Comparison of ENCODE assay signal across 1 cellular context in the genomic region with DNA sequence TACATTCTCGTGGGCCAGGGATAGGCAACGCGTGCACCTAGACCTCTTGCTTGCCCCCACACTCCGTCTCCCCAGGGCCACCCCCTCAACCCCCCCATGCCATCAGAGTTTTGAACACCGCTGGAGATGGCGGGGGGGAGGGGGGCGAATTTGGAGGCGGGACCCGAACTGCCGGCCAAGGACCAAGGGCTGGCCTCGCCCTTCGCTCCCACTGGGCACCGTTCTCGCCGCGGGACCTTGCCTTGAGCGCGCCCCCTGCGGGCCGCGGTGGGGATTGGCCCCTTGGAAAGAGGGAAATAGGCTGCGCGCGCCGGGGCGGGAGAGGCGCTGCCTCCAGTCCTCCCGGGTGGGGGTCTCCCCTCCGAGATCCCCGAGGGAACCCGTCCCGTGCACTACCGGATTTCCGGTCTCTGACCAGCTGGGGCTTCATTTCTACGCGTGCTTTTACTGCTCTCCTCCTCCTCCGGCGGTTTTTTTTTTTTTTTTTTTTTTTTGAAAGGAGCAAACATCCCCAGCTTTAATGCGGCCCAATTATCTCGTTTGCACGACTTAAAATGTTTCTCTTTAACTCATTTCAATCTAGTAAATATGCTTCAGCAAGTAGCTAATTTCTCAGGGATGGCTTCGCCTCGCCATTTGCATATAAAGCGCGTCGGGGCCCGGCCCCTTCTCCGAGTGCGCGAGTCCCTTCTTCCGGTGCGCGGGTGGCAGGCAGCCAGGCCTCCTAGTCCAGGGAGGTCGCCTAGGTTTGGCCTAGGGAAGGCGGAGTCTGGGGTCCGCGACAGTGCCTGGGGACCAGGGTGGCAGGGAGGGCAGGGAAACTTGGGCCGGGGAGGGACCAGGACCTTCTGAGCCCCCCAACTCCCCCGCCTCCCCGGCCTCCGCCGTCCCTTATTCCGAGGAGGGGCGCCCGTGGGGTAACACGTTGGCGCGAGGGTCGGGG.
TF ChIP-seq lines count a peak whose summit lies in the region.

No MANE protein-coding gene starts in this region.

TF ChIP-seq in HepG2, 621 proteins besides CTCF, POLR2A, EP300 and RAD21 (continued from another document and continues in another):
- TF ChIP-seq, protein P1, sequence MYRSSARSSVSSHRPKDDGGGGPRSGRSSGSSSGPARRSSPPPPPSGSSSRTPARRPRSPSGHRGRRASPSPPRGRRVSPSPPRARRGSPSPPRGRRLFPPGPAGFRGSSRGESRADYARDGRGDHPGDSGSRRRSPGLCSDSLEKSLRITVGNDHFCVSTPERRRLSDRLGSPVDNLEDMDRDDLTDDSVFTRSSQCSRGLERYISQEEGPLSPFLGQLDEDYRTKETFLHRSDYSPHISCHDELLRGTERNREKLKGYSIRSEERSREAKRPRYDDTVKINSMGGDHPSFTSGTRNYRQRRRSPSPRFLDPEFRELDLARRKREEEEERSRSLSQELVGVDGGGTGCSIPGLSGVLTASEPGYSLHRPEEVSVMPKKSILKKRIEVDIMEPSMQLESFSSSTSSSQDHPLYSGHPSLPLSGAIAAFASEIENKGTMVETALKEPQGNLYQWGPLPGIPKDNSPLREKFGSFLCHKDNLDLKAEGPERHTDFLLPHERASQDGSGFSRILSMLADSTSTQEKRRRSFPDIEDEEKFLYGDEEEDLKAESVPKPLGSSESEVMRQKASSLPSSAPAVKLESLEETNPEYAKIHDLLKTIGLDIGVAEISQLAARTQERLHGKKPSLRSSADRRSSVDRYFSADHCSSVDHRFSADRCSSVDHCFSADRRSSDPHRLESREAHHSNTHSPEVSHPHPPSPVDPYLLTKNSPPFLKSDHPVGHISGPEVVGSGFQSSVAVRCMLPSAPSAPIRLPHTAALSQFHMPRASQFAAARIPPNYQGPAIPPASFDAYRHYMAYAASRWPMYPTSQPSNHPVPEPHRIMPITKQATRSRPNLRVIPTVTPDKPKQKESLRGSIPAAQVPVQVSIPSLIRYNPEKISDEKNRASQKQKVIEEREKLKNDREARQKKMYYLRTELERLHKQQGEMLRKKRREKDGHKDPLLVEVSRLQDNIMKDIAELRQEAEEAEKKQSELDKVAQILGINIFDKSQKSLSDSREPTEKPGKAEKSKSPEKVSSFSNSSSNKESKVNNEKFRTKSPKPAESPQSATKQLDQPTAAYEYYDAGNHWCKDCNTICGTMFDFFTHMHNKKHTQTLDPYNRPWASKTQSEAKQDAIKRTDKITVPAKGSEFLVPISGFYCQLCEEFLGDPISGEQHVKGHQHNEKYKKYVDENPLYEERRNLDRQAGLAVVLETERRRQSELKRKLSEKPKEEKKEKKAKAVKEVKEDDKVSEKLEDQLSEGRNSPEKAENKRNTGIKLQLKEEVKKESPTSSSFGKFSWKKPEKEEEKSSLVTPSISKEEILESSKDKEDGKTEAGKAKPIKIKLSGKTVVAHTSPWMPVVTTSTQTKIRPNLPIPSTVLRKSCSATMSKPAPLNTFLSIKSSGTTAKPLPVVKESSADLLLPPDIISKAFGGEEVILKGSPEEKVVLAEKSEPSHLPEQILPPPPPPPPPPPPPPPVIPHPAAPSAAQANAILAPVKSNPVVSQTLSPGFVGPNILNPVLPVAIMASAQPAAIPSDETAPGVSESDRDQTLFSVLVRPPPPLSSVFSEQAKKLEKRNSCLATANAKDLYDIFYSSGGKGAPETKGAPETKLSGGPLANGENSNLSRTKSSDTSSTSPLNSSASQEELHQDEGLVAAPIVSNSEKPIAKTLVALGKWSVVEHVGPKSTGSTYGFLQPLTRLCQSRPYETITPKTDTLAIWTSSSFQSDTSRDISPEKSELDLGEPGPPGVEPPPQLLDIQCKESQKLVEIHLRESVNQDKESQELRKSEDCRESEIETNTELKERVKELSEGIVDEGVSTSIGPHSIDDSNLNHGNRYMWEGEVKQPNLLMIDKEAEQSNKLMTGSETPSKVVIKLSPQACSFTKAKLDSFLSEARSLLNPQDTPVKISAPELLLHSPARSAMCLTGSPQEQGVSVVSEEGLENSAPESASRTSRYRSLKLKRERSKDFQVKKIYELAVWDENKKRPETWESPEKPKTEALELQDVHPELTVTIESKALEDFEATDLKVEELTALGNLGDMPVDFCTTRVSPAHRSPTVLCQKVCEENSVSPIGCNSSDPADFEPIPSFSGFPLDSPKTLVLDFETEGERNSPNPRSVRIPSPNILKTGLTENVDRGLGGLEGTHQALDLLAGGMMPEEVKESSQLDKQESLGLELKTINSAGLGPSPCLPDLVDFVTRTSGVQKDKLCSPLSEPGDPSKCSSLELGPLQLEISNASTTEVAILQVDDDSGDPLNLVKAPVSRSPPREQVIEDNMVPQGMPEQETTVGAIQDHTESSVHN (CRISPR knock-in tag; IDR thresholded peaks at IDR 0.05): no peak
- TF ChIP-seq, protein P2, sequence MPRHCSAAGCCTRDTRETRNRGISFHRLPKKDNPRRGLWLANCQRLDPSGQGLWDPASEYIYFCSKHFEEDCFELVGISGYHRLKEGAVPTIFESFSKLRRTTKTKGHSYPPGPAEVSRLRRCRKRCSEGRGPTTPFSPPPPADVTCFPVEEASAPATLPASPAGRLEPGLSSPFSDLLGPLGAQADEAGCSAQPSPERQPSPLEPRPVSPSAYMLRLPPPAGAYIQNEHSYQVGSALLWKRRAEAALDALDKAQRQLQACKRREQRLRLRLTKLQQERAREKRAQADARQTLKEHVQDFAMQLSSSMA (CRISPR knock-in tag; IDR thresholded peaks at IDR 0.05): 0 out of 2 replicates have a peak, but pooled peaks have one; percentile 21
- TF ChIP-seq RARA (CRISPR knock-in tag; IDR thresholded peaks at IDR 0.05) (no peak), GABPB1 (CRISPR knock-in tag; IDR thresholded peaks at IDR 0.05) (peak; percentile 70; the same call in 1 of the 2 replicates), STAG1 (CRISPR knock-in tag; IDR thresholded peaks at IDR 0.05) (peak; percentile 66), ZBTB42 (CRISPR knock-in tag; IDR thresholded peaks at IDR 0.05) (no peak), RFXANK (CRISPR knock-in tag; IDR thresholded peaks at IDR 0.05) (no peak), NFE2 (CRISPR knock-in tag; IDR thresholded peaks at IDR 0.05) (no peak), ZNF557 (CRISPR knock-in tag; IDR thresholded peaks at IDR 0.05) (no peak), ZNF850 (CRISPR knock-in tag; conservative IDR thresholded peaks at IDR 0.05) (no peak), TAF15 (IDR thresholded peaks at IDR 0.05; ENCODE audit: low read depth, low read length, poor library complexity, severe bottlenecking) (no peak), ZNF879 (CRISPR knock-in tag; IDR thresholded peaks at IDR 0.05) (no peak)
- TF ChIP-seq, protein P3, sequence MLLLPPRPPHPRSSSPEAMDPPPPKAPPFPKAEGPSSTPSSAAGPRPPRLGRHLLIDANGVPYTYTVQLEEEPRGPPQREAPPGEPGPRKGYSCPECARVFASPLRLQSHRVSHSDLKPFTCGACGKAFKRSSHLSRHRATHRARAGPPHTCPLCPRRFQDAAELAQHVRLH (CRISPR knock-in tag; IDR thresholded peaks at IDR 0.05; ENCODE audit: borderline replicate concordance, low read depth): no peak
- TF ChIP-seq, protein P4, sequence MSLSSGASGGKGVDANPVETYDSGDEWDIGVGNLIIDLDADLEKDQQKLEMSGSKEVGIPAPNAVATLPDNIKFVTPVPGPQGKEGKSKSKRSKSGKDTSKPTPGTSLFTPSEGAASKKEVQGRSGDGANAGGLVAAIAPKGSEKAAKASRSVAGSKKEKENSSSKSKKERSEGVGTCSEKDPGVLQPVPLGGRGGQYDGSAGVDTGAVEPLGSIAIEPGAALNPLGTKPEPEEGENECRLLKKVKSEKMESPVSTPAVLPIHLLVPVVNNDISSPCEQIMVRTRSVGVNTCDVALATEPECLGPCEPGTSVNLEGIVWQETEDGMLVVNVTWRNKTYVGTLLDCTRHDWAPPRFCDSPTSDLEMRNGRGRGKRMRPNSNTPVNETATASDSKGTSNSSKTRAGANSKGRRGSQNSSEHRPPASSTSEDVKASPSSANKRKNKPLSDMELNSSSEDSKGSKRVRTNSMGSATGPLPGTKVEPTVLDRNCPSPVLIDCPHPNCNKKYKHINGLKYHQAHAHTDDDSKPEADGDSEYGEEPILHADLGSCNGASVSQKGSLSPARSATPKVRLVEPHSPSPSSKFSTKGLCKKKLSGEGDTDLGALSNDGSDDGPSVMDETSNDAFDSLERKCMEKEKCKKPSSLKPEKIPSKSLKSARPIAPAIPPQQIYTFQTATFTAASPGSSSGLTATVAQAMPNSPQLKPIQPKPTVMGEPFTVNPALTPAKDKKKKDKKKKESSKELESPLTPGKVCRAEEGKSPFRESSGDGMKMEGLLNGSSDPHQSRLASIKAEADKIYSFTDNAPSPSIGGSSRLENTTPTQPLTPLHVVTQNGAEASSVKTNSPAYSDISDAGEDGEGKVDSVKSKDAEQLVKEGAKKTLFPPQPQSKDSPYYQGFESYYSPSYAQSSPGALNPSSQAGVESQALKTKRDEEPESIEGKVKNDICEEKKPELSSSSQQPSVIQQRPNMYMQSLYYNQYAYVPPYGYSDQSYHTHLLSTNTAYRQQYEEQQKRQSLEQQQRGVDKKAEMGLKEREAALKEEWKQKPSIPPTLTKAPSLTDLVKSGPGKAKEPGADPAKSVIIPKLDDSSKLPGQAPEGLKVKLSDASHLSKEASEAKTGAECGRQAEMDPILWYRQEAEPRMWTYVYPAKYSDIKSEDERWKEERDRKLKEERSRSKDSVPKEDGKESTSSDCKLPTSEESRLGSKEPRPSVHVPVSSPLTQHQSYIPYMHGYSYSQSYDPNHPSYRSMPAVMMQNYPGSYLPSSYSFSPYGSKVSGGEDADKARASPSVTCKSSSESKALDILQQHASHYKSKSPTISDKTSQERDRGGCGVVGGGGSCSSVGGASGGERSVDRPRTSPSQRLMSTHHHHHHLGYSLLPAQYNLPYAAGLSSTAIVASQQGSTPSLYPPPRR (CRISPR knock-in tag; IDR thresholded peaks at IDR 0.05; ENCODE audit: borderline replicate concordance): no peak
- TF ChIP-seq, protein P5, sequence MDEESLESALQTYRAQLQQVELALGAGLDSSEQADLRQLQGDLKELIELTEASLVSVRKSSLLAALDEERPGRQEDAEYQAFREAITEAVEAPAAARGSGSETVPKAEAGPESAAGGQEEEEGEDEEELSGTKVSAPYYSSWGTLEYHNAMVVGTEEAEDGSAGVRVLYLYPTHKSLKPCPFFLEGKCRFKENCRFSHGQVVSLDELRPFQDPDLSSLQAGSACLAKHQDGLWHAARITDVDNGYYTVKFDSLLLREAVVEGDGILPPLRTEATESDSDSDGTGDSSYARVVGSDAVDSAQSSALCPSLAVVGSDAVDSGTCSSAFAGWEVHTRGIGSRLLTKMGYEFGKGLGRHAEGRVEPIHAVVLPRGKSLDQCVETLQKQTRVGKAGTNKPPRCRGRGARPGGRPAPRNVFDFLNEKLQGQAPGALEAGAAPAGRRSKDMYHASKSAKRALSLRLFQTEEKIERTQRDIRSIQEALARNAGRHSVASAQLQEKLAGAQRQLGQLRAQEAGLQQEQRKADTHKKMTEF (CRISPR knock-in tag; IDR thresholded peaks at IDR 0.05): no peak
- TF ChIP-seq, protein P6, sequence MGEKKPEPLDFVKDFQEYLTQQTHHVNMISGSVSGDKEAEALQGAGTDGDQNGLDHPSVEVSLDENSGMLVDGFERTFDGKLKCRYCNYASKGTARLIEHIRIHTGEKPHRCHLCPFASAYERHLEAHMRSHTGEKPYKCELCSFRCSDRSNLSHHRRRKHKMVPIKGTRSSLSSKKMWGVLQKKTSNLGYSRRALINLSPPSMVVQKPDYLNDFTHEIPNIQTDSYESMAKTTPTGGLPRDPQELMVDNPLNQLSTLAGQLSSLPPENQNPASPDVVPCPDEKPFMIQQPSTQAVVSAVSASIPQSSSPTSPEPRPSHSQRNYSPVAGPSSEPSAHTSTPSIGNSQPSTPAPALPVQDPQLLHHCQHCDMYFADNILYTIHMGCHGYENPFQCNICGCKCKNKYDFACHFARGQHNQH (CRISPR knock-in tag; IDR thresholded peaks at IDR 0.05): no peak
- TF ChIP-seq, protein P7, sequence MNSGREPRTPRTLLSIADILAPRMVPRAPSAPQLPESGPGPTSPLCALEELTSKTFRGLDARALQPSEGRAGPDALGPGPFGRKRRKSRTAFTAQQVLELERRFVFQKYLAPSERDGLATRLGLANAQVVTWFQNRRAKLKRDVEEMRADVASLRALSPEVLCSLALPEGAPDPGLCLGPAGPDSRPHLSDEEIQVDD (CRISPR knock-in tag; IDR thresholded peaks at IDR 0.05; ENCODE audit: borderline replicate concordance): no peak
- TF ChIP-seq, protein P8, sequence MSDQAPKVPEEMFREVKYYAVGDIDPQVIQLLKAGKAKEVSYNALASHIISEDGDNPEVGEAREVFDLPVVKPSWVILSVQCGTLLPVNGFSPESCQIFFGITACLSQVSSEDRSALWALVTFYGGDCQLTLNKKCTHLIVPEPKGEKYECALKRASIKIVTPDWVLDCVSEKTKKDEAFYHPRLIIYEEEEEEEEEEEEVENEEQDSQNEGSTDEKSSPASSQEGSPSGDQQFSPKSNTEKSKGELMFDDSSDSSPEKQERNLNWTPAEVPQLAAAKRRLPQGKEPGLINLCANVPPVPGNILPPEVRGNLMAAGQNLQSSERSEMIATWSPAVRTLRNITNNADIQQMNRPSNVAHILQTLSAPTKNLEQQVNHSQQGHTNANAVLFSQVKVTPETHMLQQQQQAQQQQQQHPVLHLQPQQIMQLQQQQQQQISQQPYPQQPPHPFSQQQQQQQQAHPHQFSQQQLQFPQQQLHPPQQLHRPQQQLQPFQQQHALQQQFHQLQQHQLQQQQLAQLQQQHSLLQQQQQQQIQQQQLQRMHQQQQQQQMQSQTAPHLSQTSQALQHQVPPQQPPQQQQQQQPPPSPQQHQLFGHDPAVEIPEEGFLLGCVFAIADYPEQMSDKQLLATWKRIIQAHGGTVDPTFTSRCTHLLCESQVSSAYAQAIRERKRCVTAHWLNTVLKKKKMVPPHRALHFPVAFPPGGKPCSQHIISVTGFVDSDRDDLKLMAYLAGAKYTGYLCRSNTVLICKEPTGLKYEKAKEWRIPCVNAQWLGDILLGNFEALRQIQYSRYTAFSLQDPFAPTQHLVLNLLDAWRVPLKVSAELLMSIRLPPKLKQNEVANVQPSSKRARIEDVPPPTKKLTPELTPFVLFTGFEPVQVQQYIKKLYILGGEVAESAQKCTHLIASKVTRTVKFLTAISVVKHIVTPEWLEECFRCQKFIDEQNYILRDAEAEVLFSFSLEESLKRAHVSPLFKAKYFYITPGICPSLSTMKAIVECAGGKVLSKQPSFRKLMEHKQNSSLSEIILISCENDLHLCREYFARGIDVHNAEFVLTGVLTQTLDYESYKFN (CRISPR knock-in tag; conservative IDR thresholded peaks at IDR 0.05): no peak
